In genomic region chr11:64165842-64166635, GRCh38 we compare ENCODE assay signal across 8 cellular contexts. TPM values are rescaled to one million over a fixed set of nuclear protein-coding genes. Genes with fewer than 3 reads are reported as not detected.
A peak's percentile ranks its signal among the peaks of the same experiment; 100 is the strongest.
DNase-seq lines count a peak whose midpoint lies in the region; ATAC-seq and TF ChIP-seq lines count a peak whose summit lies in the region.

MACROD1 (minus strand) TSS chr11:64166113; CDS start chr11:64165994, 119 bp downstream.

- H3K79me2 ChIP-seq in SU-DHL-6 (ENCODE audit: insufficient read depth, low read length) = peaks cover 3% of the 10 kb centered on the region; the same call in 1 of the 2 replicates

- no peak for TF ChIP-seq CTCF in HFF-Myc (IDR thresholded peaks at IDR 0.05; ENCODE audit: low read depth, low read length, missing control alignments)
- TF ChIP-seq CTCF in SU-DHL-6 (IDR thresholded peaks at IDR 0.05; ENCODE audit: insufficient read depth, low read length, poor library complexity, severe bottlenecking) = no peak
- TF ChIP-seq CTCF in type B pancreatic cell (conservative IDR thresholded peaks at IDR 0.05) = no peak

- no peaks in the 10 kb centered on the region for H4K20me1 ChIP-seq in SU-DHL-6 (ENCODE audit: low read depth, low read length)

- H3K36me3 ChIP-seq in SU-DHL-6 (ENCODE audit: low read length) = no peaks in the 10 kb centered on the region

- intact Hi-C loops in cardiac septum (cut with DNase I) = no loop called here
- intact Hi-C loops in posterior cingulate gyrus (cut with DNase I) = no loop called here

- ATAC-seq in activated naive CD8-positive, alpha-beta T cell treated with anti-CD3 and anti-CD28 coated beads, Interleukin-2, amount 50 U/mL, for 24 hours = peak; percentile 97

- peak within 1 kb of the TSS; percentile 83 for H2AFZ ChIP-seq in SU-DHL-6 (ENCODE audit: low read depth, low read length, severe bottlenecking)

- no peaks in the 10 kb centered on the region for H3K27me3 Mint-ChIP-seq in activated naive CD8-positive, alpha-beta T cell treated with anti-CD3 and anti-CD28 coated beads, Interleukin-2, amount 50 U/mL, for 24 hours
- H3K27me3 Mint-ChIP-seq in type B pancreatic cell = no peaks in the 10 kb centered on the region

- H3K36me3 Mint-ChIP-seq in activated naive CD8-positive, alpha-beta T cell treated with anti-CD3 and anti-CD28 coated beads, Interleukin-2, amount 50 U/mL, for 24 hours (ENCODE audit: low read depth) = peaks cover 1% of the 10 kb centered on the region
- H3K36me3 Mint-ChIP-seq in type B pancreatic cell = no peaks in the 10 kb centered on the region

- H3K9me3 ChIP-seq in SU-DHL-6 (ENCODE audit: insufficient read depth, low read length) = no peaks in the 10 kb centered on the region

- peak; percentile 90 for DNase-seq in ELR (ENCODE audit: low read depth)
- no peak for DNase-seq in HFF-Myc (ENCODE audit: extremely low read depth, low read depth)
- peak; percentile 62 for DNase-seq in NCI-H1048 (lab: John Stamatoyannopoulos, UW)
- peak; percentile 88 for DNase-seq in activated naive CD8-positive, alpha-beta T cell treated with anti-CD3 and anti-CD28 coated beads, Interleukin-2, amount 50 U/mL, for 24 hours
- peak; percentile 91 for DNase-seq in cardiac septum (ENCODE audit: low spot score)
- DNase-seq in posterior cingulate gyrus = peak; percentile 70 to 98 (median 84)
- peak; percentile 89 for DNase-seq in type B pancreatic cell (ENCODE audit: extremely low spot score, unreplicated experiment)

- H3K27ac ChIP-seq in SU-DHL-6 (ENCODE audit: low read depth, low read length) = peak within 1 kb of the TSS; percentile 44

- H3K9me3 Mint-ChIP-seq in activated naive CD8-positive, alpha-beta T cell treated with anti-CD3 and anti-CD28 coated beads, Interleukin-2, amount 50 U/mL, for 24 hours = no peaks in the 10 kb centered on the region
- no peaks in the 10 kb centered on the region for H3K9me3 Mint-ChIP-seq in type B pancreatic cell

- peaks cover 18% of the 10 kb centered on the region for H3K4me1 Mint-ChIP-seq in activated naive CD8-positive, alpha-beta T cell treated with anti-CD3 and anti-CD28 coated beads, Interleukin-2, amount 50 U/mL, for 24 hours
- H3K4me1 Mint-ChIP-seq in type B pancreatic cell (ENCODE audit: unreplicated experiment) = peaks cover 15% of the 10 kb centered on the region

- H3K4me3 Mint-ChIP-seq in activated naive CD8-positive, alpha-beta T cell treated with anti-CD3 and anti-CD28 coated beads, Interleukin-2, amount 50 U/mL, for 24 hours = peak within 1 kb of the TSS; percentile 95
- peak within 1 kb of the TSS; percentile 93 for H3K4me3 Mint-ChIP-seq in type B pancreatic cell

- peaks cover 14% of the 10 kb centered on the region; the same call in 1 of the 2 replicates for H3F3A ChIP-seq in SU-DHL-6 (ENCODE audit: insufficient read depth)

- H3K4me3 ChIP-seq in HFF-Myc (replicated peaks; ENCODE audit: low read depth, low read length) = peak within 1 kb of the TSS; percentile 78
- H3K4me3 ChIP-seq in SU-DHL-6 (ENCODE audit: insufficient read depth, low read length, poor library complexity, severe bottlenecking) = peak within 1 kb of the TSS; percentile 60

- peak within 1 kb of the TSS; percentile 81 for H3K9ac ChIP-seq in SU-DHL-6 (ENCODE audit: low read length)

- peak within 1 kb of the TSS; percentile 94 for H3K27ac Mint-ChIP-seq in activated naive CD8-positive, alpha-beta T cell treated with anti-CD3 and anti-CD28 coated beads, Interleukin-2, amount 50 U/mL, for 24 hours
- H3K27ac Mint-ChIP-seq in type B pancreatic cell = peak within 1 kb of the TSS; percentile 90

- no peaks in the 10 kb centered on the region for H3K27me3 ChIP-seq in SU-DHL-6 (ENCODE audit: low read length)

- H3K4me2 ChIP-seq in SU-DHL-6 (ENCODE audit: low read depth, low read length, poor library complexity, severe bottlenecking) = peak within 1 kb of the TSS; percentile 73

- H3K9me2 ChIP-seq in SU-DHL-6 (replicated peaks; ENCODE audit: insufficient read depth, low read length) = no peaks in the 10 kb centered on the region

RNA-seq across cellular contexts. Expression of gene MACROD1, which starts in this region (rescaled TPM):
- total RNA-seq in cardiac septum (86.2 TPM), type B pancreatic cell (ENCODE audit: low replicate concordance) (21.1 and 22.3 TPM in 2 replicates)
